ENCODE assay signal across 9 cellular contexts in the genomic region with DNA sequence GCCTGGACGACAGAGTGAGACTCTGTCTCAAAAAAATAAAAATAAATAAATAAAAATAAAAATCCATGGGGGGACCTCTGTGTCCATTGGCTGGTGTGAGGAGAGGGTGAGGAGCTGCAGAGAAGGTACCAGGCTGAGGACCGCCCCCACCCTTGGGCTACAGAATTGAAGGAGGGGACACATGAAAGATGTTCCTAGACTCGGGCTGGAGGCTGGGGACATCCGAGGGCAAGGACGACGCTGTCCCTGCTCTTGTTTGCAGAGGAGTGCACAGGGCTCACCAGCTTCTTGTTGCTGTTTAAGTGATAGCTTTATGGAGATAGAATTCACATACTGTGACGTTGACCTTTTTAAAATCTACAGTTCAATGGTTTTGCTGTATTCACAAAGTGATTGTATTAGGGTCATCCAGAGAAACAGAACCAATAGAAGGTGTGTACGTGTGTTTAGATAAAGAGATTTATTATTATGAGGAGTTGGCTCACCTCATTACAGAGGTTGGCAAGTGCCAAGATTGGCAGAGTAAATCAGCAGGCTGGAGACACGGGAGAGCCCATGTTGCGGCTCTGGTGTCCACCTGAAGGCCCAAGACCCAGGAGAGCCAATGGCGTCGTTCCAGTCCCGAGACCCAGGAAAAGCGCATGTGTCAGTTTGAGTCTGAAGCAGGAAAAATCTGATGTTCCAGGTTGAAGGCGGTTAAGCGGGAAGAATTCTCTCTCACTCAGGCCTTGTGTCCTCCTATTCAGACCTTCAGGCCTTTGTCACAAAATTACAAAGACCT.
DNase-seq lines count a peak whose midpoint lies in the region; ATAC-seq and TF ChIP-seq lines count a peak whose summit lies in the region.
"Had no signal": no experiment of that assay in that cellular context is flagged by ENCODE, and none has a peak within 500 bp of the region (broad histone marks: within the 10 kb centered on the region; RNA-seq: fewer than 3 reads in every experiment).

No MANE protein-coding gene starts in this region.

- H3K79me2 ChIP-seq in DND-41 (ENCODE audit: insufficient read depth, low read length) (peaks cover 98% of the 10 kb centered on the region), parathyroid adenoma (peaks cover 69% of the 10 kb centered on the region)

- TF ChIP-seq CTCF in DND-41 (IDR thresholded peaks at IDR 0.05; ENCODE audit: borderline replicate concordance, extremely low read depth, low read length, poor library complexity, severe bottlenecking) (no peak), endodermal cell (conservative IDR thresholded peaks at IDR 0.05) (no peak), parathyroid adenoma (IDR thresholded peaks at IDR 0.05) (no peak)

- H3K4me1 ChIP-seq in DND-41 (ENCODE audit: insufficient read depth, low read length) (peaks cover 99% of the 10 kb centered on the region), NT2/D1 (ENCODE audit: insufficient read depth, insufficient read length) (peaks cover 20% of the 10 kb centered on the region), endodermal cell (ENCODE audit: control insufficient read depth, insufficient read depth, low read length) (peaks cover 8% of the 10 kb centered on the region), parathyroid adenoma (peaks cover 4% of the 10 kb centered on the region)

- H3K4me2 ChIP-seq in DND-41 (ENCODE audit: insufficient read depth, low read length) (peak overlapping the region; percentile 5), parathyroid adenoma (ENCODE audit: low read length) (no peak overlapping the region)

- no peaks in the 10 kb centered on the region for H3K27me3 Mint-ChIP-seq in endodermal cell (ENCODE audit: insufficient read depth)

- no peaks in the 10 kb centered on the region for H3K27me3 ChIP-seq in DND-41 (ENCODE audit: insufficient read depth, low read length, poor library complexity)
- H3K27me3 ChIP-seq in NT2/D1 (ENCODE audit: insufficient read depth, insufficient read length), result no peaks in the 10 kb centered on the region
- no peaks in the 10 kb centered on the region for H3K27me3 ChIP-seq in endodermal cell (ENCODE audit: control insufficient read depth, insufficient read depth, low read length, poor library complexity, severe bottlenecking)
- no peaks in the 10 kb centered on the region for H3K27me3 ChIP-seq in parathyroid adenoma (ENCODE audit: control insufficient read depth, insufficient read depth, low read length)

- H3K27ac ChIP-seq in DND-41 (ENCODE audit: low read length) (peak overlapping the region; percentile 63), endodermal cell (ENCODE audit: low read depth, low read length) (peak overlapping the region; percentile 79), parathyroid adenoma (peak overlapping the region; percentile 48)

- H3K27ac Mint-ChIP-seq in endodermal cell, result peak overlapping the region; percentile 5

- H2AFZ ChIP-seq in DND-41 (ENCODE audit: low read depth, low read length), result no peak overlapping the region
- H2AFZ ChIP-seq in parathyroid adenoma, result no peak overlapping the region

- DNase-seq in DND-41, result no peak
- no peak for DNase-seq in NT2/D1 (ENCODE audit: low read depth, low spot score)
- no peak for DNase-seq in endodermal cell
- DNase-seq in stimulated activated CD4-positive, alpha-beta T cell treated with anti-CD3 and anti-CD28 coated beads, Interleukin-2, amount 100 ng/mL, for 48 hours, result no peak
- no peak for DNase-seq in NCI-H1930 (lab: John Stamatoyannopoulos, UW)
- DNase-seq in NCI-H226, result no peak
- DNase-seq: EL had no signal

- no peak overlapping the region; a peak in 1 of 4 replicates for H3K4me3 ChIP-seq in DND-41 (ENCODE audit: low read depth in 1 of 2, low read length in 2 of 2)
- no peak overlapping the region for H3K4me3 ChIP-seq in NT2/D1 (ENCODE audit: insufficient read length, low read depth)
- H3K4me3 ChIP-seq in endodermal cell (ENCODE audit: low read length), result no peak overlapping the region
- no peak overlapping the region for H3K4me3 ChIP-seq in parathyroid adenoma (ENCODE audit: low read depth, low read length)

- peaks cover 27% of the 10 kb centered on the region for H3K4me1 Mint-ChIP-seq in endodermal cell

- peaks cover 84% of the 10 kb centered on the region for H4K20me1 ChIP-seq in DND-41 (ENCODE audit: insufficient read depth, low read length)

- no peaks in the 10 kb centered on the region for H3K9me3 ChIP-seq in DND-41 (ENCODE audit: insufficient read depth, low read length, severe bottlenecking)
- no peaks in the 10 kb centered on the region for H3K9me3 ChIP-seq in NT2/D1 (ENCODE audit: insufficient read depth, low read length)
- no peaks in the 10 kb centered on the region for H3K9me3 ChIP-seq in endodermal cell (ENCODE audit: control insufficient read depth, low read length)
- H3K9me3 ChIP-seq in parathyroid adenoma (ENCODE audit: control insufficient read depth, low read length), result no peaks in the 10 kb centered on the region

- no peak for ATAC-seq in DND-41 (ENCODE audit: insufficient read depth, low read depth)
- ATAC-seq in GM19328 (IDR thresholded peaks at IDR 0.05; ENCODE audit: unreplicated experiment), result no peak

- WGBS in endodermal cell (ENCODE audit: insufficient coverage in 1 of 2, insufficient read length in 1 of 2), 2 experiments, result 89 to 91% methylated on average over 11 to 15 of the region's 16 CpGs

- H3K36me3 Mint-ChIP-seq in endodermal cell (ENCODE audit: low read depth), result peaks cover 20% of the 10 kb centered on the region

- H3K9ac ChIP-seq in DND-41 (ENCODE audit: low read depth, low read length) (peak overlapping the region; percentile 12; the same call in 1 of the 2 replicates), NT2/D1 (ENCODE audit: insufficient read length, low read depth) (peak overlapping the region; percentile 43), endodermal cell (ENCODE audit: extremely low read depth, low read length, poor library complexity, severe bottlenecking) (no peak overlapping the region), parathyroid adenoma (no peak overlapping the region)

- peaks cover 71% of the 10 kb centered on the region for H3K36me3 ChIP-seq in DND-41 (ENCODE audit: insufficient read depth, low read length)
- peaks cover 39% of the 10 kb centered on the region for H3K36me3 ChIP-seq in NT2/D1 (ENCODE audit: insufficient read depth, insufficient read length, low read length)
- peaks cover 5% of the 10 kb centered on the region for H3K36me3 ChIP-seq in endodermal cell (ENCODE audit: control insufficient read depth, insufficient read depth, low read length)
- no peaks in the 10 kb centered on the region for H3K36me3 ChIP-seq in parathyroid adenoma (ENCODE audit: control insufficient read depth, insufficient read depth, low read length)

- no peaks in the 10 kb centered on the region for H3K9me3 Mint-ChIP-seq in endodermal cell

- no peak overlapping the region for H3K4me3 Mint-ChIP-seq in endodermal cell

Comparison
In these comparisons a context has a peak if more than half of its experiments do, and no peak if none do; other contexts are left out.
1. H3K9ac ChIP-seq: peak in DND-41 (single experiment) and NT2/D1 (single experiment); none in endodermal cell (single experiment) and parathyroid adenoma (single experiment).
2. Peak in every context shown above with its lines, with median percentiles within 50 percentile points of each other: H3K27ac ChIP-seq.